Comparison of ENCODE assay signal across 13 cellular contexts in the genomic region with DNA sequence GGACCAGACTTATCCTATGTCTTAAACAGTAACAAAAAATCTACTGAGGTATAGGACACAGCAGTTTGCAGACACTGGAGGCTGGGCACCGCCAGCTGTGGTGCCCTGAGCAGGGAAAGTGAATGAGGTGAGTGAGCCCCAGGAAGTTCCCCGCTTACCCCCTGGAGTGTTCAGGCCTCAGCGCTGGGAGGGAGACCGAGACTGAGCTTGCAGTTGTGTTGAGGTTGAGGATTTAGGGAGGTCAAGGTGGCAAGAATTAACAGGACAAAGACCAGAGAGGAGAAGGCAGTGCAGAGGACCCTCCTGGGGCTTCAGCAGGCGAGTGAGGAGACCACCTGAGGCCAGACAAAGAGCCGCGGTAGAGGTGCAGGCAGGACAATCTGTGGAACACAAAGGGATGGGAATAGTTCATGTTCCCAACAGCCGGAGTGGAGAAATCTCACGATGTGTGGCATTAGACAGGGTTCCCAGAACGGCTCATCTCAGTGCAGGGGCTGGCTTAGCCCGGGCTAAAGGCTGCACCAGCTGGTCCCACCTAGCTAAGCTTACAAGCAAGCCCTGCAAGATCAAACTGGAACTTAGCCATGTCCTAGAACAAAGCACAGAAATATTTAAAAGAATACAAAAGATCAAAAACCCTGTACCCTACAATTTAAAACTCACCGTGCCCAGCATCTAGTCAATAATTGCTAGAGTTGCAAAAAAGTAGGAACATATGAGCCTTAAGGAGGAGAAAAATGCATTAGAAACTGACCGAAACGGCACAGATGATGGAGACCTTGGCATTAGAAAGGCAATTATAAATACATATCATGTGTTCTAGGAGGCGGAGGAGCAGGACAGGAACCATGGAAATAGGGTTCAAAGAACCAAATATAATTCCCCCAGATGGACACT. TPM values are rescaled to one million over a fixed set of nuclear protein-coding genes. Genes with fewer than 3 reads are reported as not detected.
DNase-seq lines count a peak whose midpoint lies in the region; ATAC-seq, FAIRE-seq and TF ChIP-seq lines count a peak whose summit lies in the region.
"Had no signal": no experiment of that assay in that cellular context is flagged by ENCODE, and none has a peak within 500 bp of the region (broad histone marks: within the 10 kb centered on the region; RNA-seq: fewer than 3 reads in every experiment).

No MANE protein-coding gene starts in this region.

- H3K36me3 ChIP-seq in K562 (ENCODE audit: control insufficient read depth, insufficient read depth, low read length) = no peaks in the 10 kb centered on the region
- no peaks in the 10 kb centered on the region for H3K36me3 ChIP-seq in hepatocyte (replicated peaks; ENCODE audit: insufficient read depth, low read depth)

- TF ChIP-seq POLR2A in A549 (IDR thresholded peaks at IDR 0.05; ENCODE audit: low read length) (no peak), K562 (conservative IDR thresholded peaks at IDR 0.05) (no peak)

- no peaks in the 10 kb centered on the region for H3K9me2 ChIP-seq in hepatocyte (replicated peaks; ENCODE audit: insufficient read depth)

- no peak for FAIRE-seq in A549 (lab: Jason Lieb, UNC)
- no peak for FAIRE-seq in K562 (lab: Jason Lieb, UNC)

- no peak overlapping the region for H3K4me3 ChIP-seq in A549
- no peak overlapping the region for H3K4me3 ChIP-seq in K562
- H3K4me3 ChIP-seq in hepatocyte = no peak overlapping the region

- H3K9ac ChIP-seq in K562 (ENCODE audit: insufficient read depth in 1 of 2, low read depth in 2 of 2, low read length in 2 of 2) = no peak overlapping the region

- H3K4me1 ChIP-seq in A549 = peaks cover 9% of the 10 kb centered on the region
- no peaks in the 10 kb centered on the region; a peak in 1 of 5 replicates for H3K4me1 ChIP-seq in K562 (replicated peaks in 1 of 2; ENCODE audit: control insufficient read depth in 2 of 2, insufficient read depth in 2 of 2, low read length in 2 of 2)
- no peaks in the 10 kb centered on the region for H3K4me1 ChIP-seq in hepatocyte (ENCODE audit: insufficient read depth)

- ATAC-seq in A549 (no peak), K562 (no peak), GM19328 (IDR thresholded peaks at IDR 0.05; ENCODE audit: unreplicated experiment) (no peak), GM19452 (IDR thresholded peaks at IDR 0.05; ENCODE audit: unreplicated experiment) (no peak)
- ATAC-seq: CD8-positive, alpha-beta T cell; HCT116 had no signal

- CTCF ChIA-PET in A549 (lab: Yijun Ruan, JAX) (interaction anchor here (0.5 kb wide), 1 partner anchor 337 kb away, joined by 3 read pairs; no protein-coding TSS in a partner anchor), K562 (lab: Yijun Ruan, JAX; ENCODE audit: low intra/inter-chr PET ratio) (no interaction called here)

- DNase-seq in A549 (ENCODE audit: low read depth in 1 of 2, low spot score in 1 of 2) = no peak
- DNase-seq in D341Med (ENCODE audit: low spot score) = peak; percentile 70
- DNase-seq in NCI-H1694 treated with DMSO at 0.1 percent for 48 hours (lab: John Stamatoyannopoulos, UW) = peak; percentile 17
- DNase-seq in K562 (ENCODE audit: extremely low read depth in 1 of 4, low spot score in 3 of 4) = no peak
- no peak for DNase-seq in hepatocyte (ENCODE audit: low spot score)
- no peak for DNase-seq in activated CD4-positive, alpha-beta T cell treated with anti-CD3 and anti-CD28 coated beads for 48 hours
- DNase-seq: CD8-positive, alpha-beta T cell; COR-L47; KG1 had no signal

- no peaks in the 10 kb centered on the region for H3K27me3 ChIP-seq in K562 (ENCODE audit: control insufficient read depth in 2 of 2, insufficient read depth in 2 of 2, low read length in 2 of 2)
- no peaks in the 10 kb centered on the region for H3K27me3 ChIP-seq in hepatocyte

- H3K27ac ChIP-seq in A549 (no peak overlapping the region), K562 (ENCODE audit: extremely low read depth, low read depth, low read length) (no peak overlapping the region), hepatocyte (no peak overlapping the region)
- H3K27ac ChIP-seq: HL-60 had no signal

- H2AFZ ChIP-seq in K562 (ENCODE audit: low read depth, low read length) (no peak overlapping the region), hepatocyte (no peak overlapping the region)

- no peak for TF ChIP-seq EP300 in A549 (IDR thresholded peaks at IDR 0.05)
- no peak for TF ChIP-seq EP300 in K562 (IDR thresholded peaks at IDR 0.05; ENCODE audit: low read length)

- intact Hi-C loops in K562 (cut with micrococcal nuclease) = no loop called here

- TF ChIP-seq RAD21 in A549 (conservative IDR thresholded peaks at IDR 0.05 in 1 of 2, IDR thresholded peaks at IDR 0.05 in 1 of 2) (no peak), K562 (CRISPR knock-in tag; conservative IDR thresholded peaks at IDR 0.05 in 1 of 2, IDR thresholded peaks at IDR 0.05 in 1 of 2) (no peak)

- in situ Hi-C loops in K562 (cut with MboI) = no loop called here

- no peaks in the 10 kb centered on the region for H3K9me1 ChIP-seq in K562 (ENCODE audit: control insufficient read depth, insufficient read depth, low read length)

- H3K79me2 ChIP-seq in K562 (ENCODE audit: control insufficient read depth, insufficient read depth, low read length) (no peaks in the 10 kb centered on the region), hepatocyte (no peaks in the 10 kb centered on the region)

- no peak for TF ChIP-seq CTCF in A549 (IDR thresholded peaks at IDR 0.05)
- no peak for TF ChIP-seq CTCF in K562 (IDR thresholded peaks at IDR 0.05 in 2 of 3, conservative IDR thresholded peaks at IDR 0.05 in 1 of 3; ENCODE audit: insufficient read depth in 2 of 3, low read depth in 1 of 3, low read length in 3 of 3)
- no peak for TF ChIP-seq CTCF in hepatocyte (IDR thresholded peaks at IDR 0.05; ENCODE audit: poor library complexity)

- H3K4me2 ChIP-seq in A549 (no peak overlapping the region), K562 (ENCODE audit: insufficient read depth, low read length) (no peak overlapping the region), hepatocyte (no peak overlapping the region)

- no TSS peak for BruUV-seq in K562 (replicated peaks; lab: Mats Ljungman, UMichigan)

- WGBS in A549 (ENCODE audit: missing lambda C conversion rate) = 93% methylated on average over 15 of the region's 15 CpGs
- 68% methylated on average over 14 of the region's 15 CpGs for WGBS in K562 (ENCODE audit: insufficient coverage, low coverage, missing lambda C conversion rate)
- WGBS in hepatocyte (ENCODE audit: low lambda C conversion rate, missing lambda C conversion rate) = 94% methylated on average over 15 of the region's 15 CpGs

- POLR2A ChIA-PET in A549 (lab: Yijun Ruan, JAX) = no interaction called here
- POLR2A ChIA-PET in K562 (lab: Yijun Ruan, JAX) = no interaction called here

- H3K9me3 ChIP-seq in A549 = no peaks in the 10 kb centered on the region; the same call in 2 of the 3 replicates
- no peaks in the 10 kb centered on the region for H3K9me3 ChIP-seq in K562 (replicated peaks; ENCODE audit: control insufficient read depth, insufficient read depth, low read depth, low read length)
- no peaks in the 10 kb centered on the region for H3K9me3 ChIP-seq in hepatocyte (ENCODE audit: low read depth)

- H4K20me1 ChIP-seq in K562 (replicated peaks; ENCODE audit: control insufficient read depth, insufficient read depth, low read length) (no peaks in the 10 kb centered on the region), hepatocyte (ENCODE audit: insufficient read depth, poor library complexity, severe bottlenecking) (no peaks in the 10 kb centered on the region)

TF ChIP-seq in K562, 482 proteins besides CTCF, POLR2A, EP300 and RAD21:
- no peak for TF ChIP-seq RBM15 (IDR thresholded peaks at IDR 0.05; ENCODE audit: insufficient read depth, low read length)
- 0 out of 2 replicates have a peak, but pooled peaks have one; percentile 24 for TF ChIP-seq ZNF316 (IDR thresholded peaks at IDR 0.05)
- no peak for TF ChIP-seq KLF1 (tag; IDR thresholded peaks at IDR 0.05)
- TF ChIP-seq, protein P1, sequence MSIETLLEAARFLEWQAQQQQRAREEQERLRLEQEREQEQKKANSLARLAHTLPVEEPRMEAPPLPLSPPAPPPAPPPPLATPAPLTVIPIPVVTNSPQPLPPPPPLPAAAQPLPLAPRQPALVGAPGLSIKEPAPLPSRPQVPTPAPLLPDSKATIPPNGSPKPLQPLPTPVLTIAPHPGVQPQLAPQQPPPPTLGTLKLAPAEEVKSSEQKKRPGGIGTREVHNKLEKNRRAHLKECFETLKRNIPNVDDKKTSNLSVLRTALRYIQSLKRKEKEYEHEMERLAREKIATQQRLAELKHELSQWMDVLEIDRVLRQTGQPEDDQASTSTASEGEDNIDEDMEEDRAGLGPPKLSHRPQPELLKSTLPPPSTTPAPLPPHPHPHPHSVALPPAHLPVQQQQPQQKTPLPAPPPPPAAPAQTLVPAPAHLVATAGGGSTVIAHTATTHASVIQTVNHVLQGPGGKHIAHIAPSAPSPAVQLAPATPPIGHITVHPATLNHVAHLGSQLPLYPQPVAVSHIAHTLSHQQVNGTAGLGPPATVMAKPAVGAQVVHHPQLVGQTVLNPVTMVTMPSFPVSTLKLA (conservative IDR thresholded peaks at IDR 0.05) = no peak
TF ChIP-seq in K562: peak in this region for 1.

RNA-seq across cellular contexts. Expression of gene PITPNB, which starts 47.4 kb away (rescaled TPM):
- polyA plus RNA-seq in A549 (2011; rRNA removed) = 44.4 and 52.1 TPM in 2 replicates
- polyA plus RNA-seq in A549 (2012; cell fraction: cytosol; rRNA removed) = 16.9 and 17.9 TPM in 2 replicates
- 9.2 and 17.0 TPM in 2 replicates for polyA plus RNA-seq in A549 (2012; cell fraction: nucleus; rRNA removed)
- polyA plus RNA-seq in A549 (2017; fragmentation: RNase III; extraction: RNeasy Plus Mini Kit Qiagen cat#74134 plus additional on column Dnase treatment) = 44.3 to 46.0 TPM (median 45.8 TPM) in 3 replicates
- polyA minus RNA-seq in A549 (2011; rRNA and poly(A)+ RNA removed) = 24.2 and 25.6 TPM in 2 replicates
- 47.8 and 167 TPM in 2 replicates for total RNA-seq in K562 (2011; cell fraction: chromatin; rRNA removed; ENCODE audit: low replicate concordance)
- total RNA-seq in K562 (2011; cell fraction: nucleolus; rRNA removed) = 20.3 and 25.8 TPM in 2 replicates
- 70.5 and 141 TPM in 2 replicates for total RNA-seq in K562 (2011; cell fraction: nucleoplasm; rRNA removed)
- 13.0 and 13.1 TPM in 2 replicates for total RNA-seq in K562 (2014; rRNA removed)
- total RNA-seq in K562 (2014; rRNA removed; fragmentation: Illumina TruSeq; extraction: Trizol) = 14.7 and 20.8 TPM in 2 replicates
- 12.6 and 14.2 TPM in 2 replicates for total RNA-seq in K562 (2015; rRNA removed; fragmentation: Illumina TruSeq; extraction: Trizol)
- total RNA-seq in K562 (2021) = 46.1 and 50.5 TPM in 2 replicates
- polyA plus RNA-seq in K562 (2011; rRNA removed) = 34.7 and 40.7 TPM in 2 replicates
- polyA plus RNA-seq in K562 (2011; cell fraction: cytosol; rRNA removed) = 11.6 and 18.5 TPM in 2 replicates
- 36.4 and 39.8 TPM in 2 replicates for polyA plus RNA-seq in K562 (2011; cell fraction: nucleus; rRNA removed)
- 26.6 and 55.2 TPM in 2 replicates for polyA plus RNA-seq in K562 (2012)
- polyA plus RNA-seq in K562 (2014; fragmentation: Illumina TruSeq; extraction: Trizol) = 46.1 and 52.4 TPM in 2 replicates
- 10 to 100 TPM; 32.2 to 44.3 TPM for polyA plus RNA-seq in K562 (2014; fragmentation: Nextera tagmentation; extraction: Ambion mirVana)
- 28.9 and 43.8 TPM in 2 replicates for polyA plus RNA-seq in K562 (2014; rRNA removed)
- polyA minus RNA-seq in K562 (2011; rRNA and poly(A)+ RNA removed) = 60.0 and 60.7 TPM in 2 replicates
- 20.4 and 22.8 TPM in 2 replicates for polyA minus RNA-seq in K562 (2011; cell fraction: cytosol; rRNA and poly(A)+ RNA removed)
- 23.8 and 35.3 TPM in 2 replicates for polyA minus RNA-seq in K562 (2011; cell fraction: nucleus; rRNA and poly(A)+ RNA removed)
- 28.2 and 38.7 TPM in 2 replicates for total RNA-seq in hepatocyte
- 49.3 and 65.3 TPM in 2 replicates for polyA plus RNA-seq in hepatocyte

Comparison
In these comparisons a context has a peak if more than half of its experiments do, and no peak if none do; other contexts are left out.
1. DNase-seq: peak in D341Med (single experiment) and NCI-H1694 treated with DMSO at 0.1 percent for 48 hours (single experiment); none in A549 (0 of 2), K562 (0 of 4), hepatocyte (single experiment) and activated CD4-positive, alpha-beta T cell treated with anti-CD3 and anti-CD28 coated beads for 48 hours (single experiment).
2. Of the 35 proteins assayed by ChIP-seq in both K562 and A549: peak only in K562: none; only in A549: MAFK; in both: none; in neither: 34.